ENCODE assay signal across 28 cellular contexts in the genomic region with DNA sequence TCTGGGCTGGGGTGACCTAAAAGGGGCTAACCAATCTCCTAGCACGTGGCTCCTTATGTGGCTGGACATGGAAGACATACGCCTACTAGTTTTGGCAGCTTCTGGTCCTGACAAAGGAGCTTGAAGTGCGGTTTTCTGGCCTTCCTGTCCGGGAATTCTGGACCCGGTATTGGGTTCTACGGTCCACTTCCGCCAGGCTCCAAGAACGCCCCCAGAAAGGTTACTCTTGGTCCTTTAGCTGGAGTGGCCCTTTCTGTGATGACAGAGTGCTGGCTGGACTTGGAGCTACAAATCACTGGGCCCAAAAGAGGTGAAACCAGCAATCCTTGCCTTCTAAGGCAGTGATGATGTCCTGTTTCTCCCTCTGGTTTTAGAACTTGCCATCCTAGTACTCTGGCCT.
"Had no signal": no experiment of that assay in that cellular context is flagged by ENCODE, and none has a peak within 500 bp of the region (broad histone marks: within the 10 kb centered on the region; RNA-seq: fewer than 3 reads in every experiment).

No MANE protein-coding gene starts in this region.

- FAIRE-seq: endothelial cell of umbilical vein, keratinocyte, pancreas had no signal

- H3K36me3 ChIP-seq: colonic mucosa, esophagus squamous epithelium, neutrophil, pancreas, suprapubic skin, thyroid gland, upper lobe of right lung, uterus had no signal

- H3K4me3 ChIP-seq: colonic mucosa, esophagus squamous epithelium, mucosa of descending colon, pancreas, smooth muscle cell, suprapubic skin, thyroid gland, upper lobe of right lung, uterus had no signal

- ATAC-seq: mucosa of descending colon; natural killer cell treated with Interleukin-12 subunit alpha and Interleukin-12 subunit beta and Interleukin-15 and Interleukin-18, amount 100 ng/mL, for 72 hours; pancreas; sciatic nerve; stimulated activated naive CD8-positive, alpha-beta T cell treated with anti-CD3 and anti-CD28 coated beads, Interleukin-15, amount 100 ng/mL, for 72 hours; upper lobe of right lung had no signal

- H3K4me1 ChIP-seq: colonic mucosa, uterus had no signal

- DNase-seq: colonic mucosa; dermis blood vessel endothelial cell; effector memory CD4-positive, alpha-beta T cell; erythroblast; esophagus squamous epithelium; foreskin melanocyte; glutamatergic neuron; mesenchymal stem cell; mucosa of descending colon; naive B cell; pancreas; retina; stimulated activated CD4-positive, alpha-beta T cell treated with anti-CD3 and anti-CD28 coated beads, Interleukin-12 subunit alpha, Interleukin-12 subunit beta, amount 100 ng/mL, for 4 hours; stimulated activated CD4-positive, alpha-beta T cell treated with anti-CD3 and anti-CD28 coated beads, Interleukin-1b, Interleukin-23, amount 100 ng/mL, for 48 hours; stimulated activated CD4-positive, alpha-beta T cell treated with anti-CD3 and anti-CD28 coated beads, Interleukin-4, amount 100 ng/mL, for 1 hour; stimulated activated CD8-positive, alpha-beta memory T cell treated with anti-CD3 and anti-CD28 coated beads, Interleukin-4, amount 100 ng/mL, for 48 hours; stimulated activated naive CD4-positive, alpha-beta T cell; stimulated activated naive CD8-positive, alpha-beta T cell treated with anti-CD3 and anti-CD28 coated beads, Interleukin-15, amount 100 ng/mL, for 72 hours; thyroid gland; upper lobe of right lung; uterus had no signal

- H3K9me3 ChIP-seq: colonic mucosa, esophagus squamous epithelium, mucosa of descending colon, neutrophil, pancreas, suprapubic skin, thyroid gland, upper lobe of right lung, uterus had no signal

- H3K27ac ChIP-seq: colonic mucosa, neutrophil, pancreas, suprapubic skin, thyroid gland, uterus had no signal

- H3K27me3 ChIP-seq: colonic mucosa, esophagus squamous epithelium, neutrophil, pancreas, suprapubic skin, thyroid gland, upper lobe of right lung, uterus had no signal
